32 cellular contexts compared by ENCODE assay signal in genomic region chr1:212901290-212901689, GRCh38. TPM values are rescaled to one million over a fixed set of nuclear protein-coding genes. Genes with fewer than 3 reads are reported as not detected.
"Had no signal": no experiment of that assay in that cellular context is flagged by ENCODE, and none has a peak within 500 bp of the region (broad histone marks: within the 10 kb centered on the region; RNA-seq: fewer than 3 reads in every experiment).

No MANE protein-coding gene starts in this region.

- H3K27ac Mint-ChIP-seq: mesothelial cell of epicardium; naive B cell; naive thymus-derived CD8-positive, alpha-beta T cell had no signal

- H3K27me3 ChIP-seq: dorsolateral prefrontal cortex, esophagus squamous epithelium, gastrocnemius medialis, heart right ventricle, left lung had no signal

- FAIRE-seq: endometrium, keratinocyte had no signal

- ATAC-seq: esophagus mucosa; gastrocnemius medialis; heart right ventricle; left cardiac atrium; left lung; left ventricle myocardium superior; lower lobe of right lung; mucosa of descending colon; naive thymus-derived CD8-positive, alpha-beta T cell had no signal

- H3K27me3 Mint-ChIP-seq: naive B cell; naive thymus-derived CD8-positive, alpha-beta T cell had no signal

- H3K4me3 ChIP-seq: dorsolateral prefrontal cortex, esophagus squamous epithelium, gastrocnemius medialis, heart right ventricle, left lung, lower lobe of right lung, mucosa of descending colon had no signal

- H3K4me1 Mint-ChIP-seq: mesothelial cell of epicardium; naive B cell; naive thymus-derived CD8-positive, alpha-beta T cell had no signal

- H3K4me1 ChIP-seq: esophagus squamous epithelium, gastrocnemius medialis, heart right ventricle, left lung, lower lobe of right lung had no signal

- H3K27ac ChIP-seq: dorsolateral prefrontal cortex, epithelial cell of prostate, esophagus squamous epithelium, gastrocnemius medialis, heart right ventricle, left lung, lower lobe of right lung had no signal

- H3K4me3 Mint-ChIP-seq: mesothelial cell of epicardium; naive B cell; naive thymus-derived CD8-positive, alpha-beta T cell had no signal

- DNase-seq: dermis blood vessel endothelial cell; dorsolateral prefrontal cortex; effector CD4-positive, alpha-beta T cell; effector memory CD4-positive, alpha-beta T cell; erythroblast; esophagus squamous epithelium; foreskin fibroblast; foreskin melanocyte; gastrocnemius medialis; glutamatergic neuron; head of caudate nucleus; heart right ventricle; hippocampal formation; left cardiac atrium; left lung; left ventricle myocardium superior; lower lobe of right lung; mesenchymal stem cell; mucosa of descending colon; naive B cell; naive thymus-derived CD8-positive, alpha-beta T cell had no signal

RNA-seq across cellular contexts. Expression of gene VASH2, which starts 49.1 kb away (rescaled TPM):
- total RNA-seq: naive thymus-derived CD8-positive, alpha-beta T cell had no signal

RNA-seq across cellular contexts. Expression of gene SPATA45, which starts 53.8 kb away (rescaled TPM):
- total RNA-seq: dermis blood vessel endothelial cell; esophagus mucosa; esophagus squamous epithelium; gastrocnemius medialis; glomerular endothelial cell; kidney epithelial cell; left cardiac atrium; left lung; left ventricle myocardium superior; lower leg skin; lower lobe of right lung; lung microvascular endothelial cell; mesenteric fat pad; mucosa of descending colon; myocyte; naive thymus-derived CD8-positive, alpha-beta T cell had no signal
- polyA plus RNA-seq: heart right ventricle; keratinocyte; naive thymus-derived CD8-positive, alpha-beta T cell had no signal
